ENCODE assay signal across 9 cellular contexts in genomic region chr6:149923327-149923986, GRCh38. TPM values are rescaled to one million over a fixed set of nuclear protein-coding genes. Genes with fewer than 3 reads are reported as not detected.
A peak's percentile ranks its signal among the peaks of the same experiment; 100 is the strongest.
DNase-seq lines count a peak whose midpoint lies in the region; ATAC-seq, FAIRE-seq and TF ChIP-seq lines count a peak whose summit lies in the region.
"Had no signal": no experiment of that assay in that cellular context is flagged by ENCODE, and none has a peak within 500 bp of the region (broad histone marks: within the 10 kb centered on the region; RNA-seq: fewer than 3 reads in every experiment).

No MANE protein-coding gene starts in this region.

- no peak for TF ChIP-seq EP300 in gastroesophageal sphincter (IDR thresholded peaks at IDR 0.05)

- TF ChIP-seq CTCF in DOHH2 (IDR thresholded peaks at IDR 0.05; ENCODE audit: low read depth, low read length, poor library complexity, severe bottlenecking) (no peak), VCaP (conservative IDR thresholded peaks at IDR 0.05) (no peak), gastroesophageal sphincter (IDR thresholded peaks at IDR 0.05) (no peak), psoas muscle (IDR thresholded peaks at IDR 0.05) (no peak)

- intact Hi-C loops in psoas muscle (cut with DNase I), result loop anchor here (2.0 to 10.0 kb wide), 2 partner anchors 83 to 179 kb away; partner anchors contain the start of genes NUP43 (in 1 of the 2) and PCMT1 (in 1 of the 2)

- ATAC-seq in gastroesophageal sphincter (no peak), psoas muscle (no peak), HG02610 (IDR thresholded peaks at IDR 0.05; ENCODE audit: unreplicated experiment) (no peak)

- H3K27ac ChIP-seq in DOHH2 (ENCODE audit: low read depth, low read length) (no peak overlapping the region), VCaP (peak overlapping the region; percentile 25; the same call in 1 of the 2 replicates), gastroesophageal sphincter (peak overlapping the region in 2 of 4 donors; percentile 7 to 61), psoas muscle (no peak overlapping the region), small intestine (ENCODE audit: low read depth in 1 of 2, low read length in 1 of 2) (no peak overlapping the region)

- H3K27me3 ChIP-seq in DOHH2 (ENCODE audit: control insufficient read depth, low read length), result peaks cover 58% of the 10 kb centered on the region
- H3K27me3 ChIP-seq in gastroesophageal sphincter, result peaks cover 1% of the 10 kb centered on the region
- peaks cover 0 to 12% (median 4%) of the 10 kb centered on the region in 3 donors for H3K27me3 ChIP-seq in psoas muscle (ENCODE audit: insufficient read depth in 3 of 3, low read length in 2 of 3)
- peaks cover 0 to 8% of the 10 kb centered on the region in 2 donors for H3K27me3 ChIP-seq in small intestine (ENCODE audit: control insufficient read depth in 2 of 2, insufficient read depth in 2 of 2, low read length in 2 of 2)

- H3K36me3 ChIP-seq in DOHH2 (ENCODE audit: control insufficient read depth, low read length), result no peaks in the 10 kb centered on the region
- no peaks in the 10 kb centered on the region for H3K36me3 ChIP-seq in gastroesophageal sphincter
- H3K36me3 ChIP-seq in psoas muscle (ENCODE audit: insufficient read depth in 1 of 2, low read depth in 1 of 2), result no peaks in the 10 kb centered on the region
- no peaks in the 10 kb centered on the region for H3K36me3 ChIP-seq in small intestine (ENCODE audit: control insufficient read depth in 2 of 2, insufficient read depth in 2 of 2, low read length in 2 of 2)

- 10 to 21% methylated on average over 8 to 18 of the region's 33 CpGs for WGBS in gastroesophageal sphincter (ENCODE audit: low coverage in 1 of 2), 2 donors
- WGBS in psoas muscle, 3 donors, result 29 to 32% (median 31%) methylated on average over 33 of the region's 33 CpGs
- WGBS in small intestine, 3 donors, result 13 to 22% (median 18%) methylated on average over 33 of the region's 33 CpGs

- no peaks in the 10 kb centered on the region for H3K9me2 ChIP-seq in DOHH2 (replicated peaks; ENCODE audit: control insufficient read depth, low read length)

- H3K79me2 ChIP-seq in DOHH2 (ENCODE audit: control insufficient read depth, low read length), result no peaks in the 10 kb centered on the region

- H3K4me3 ChIP-seq in DOHH2 (ENCODE audit: low read length) (peak overlapping the region; percentile 37), gastroesophageal sphincter (peak overlapping the region; percentile 24 to 57), psoas muscle (peak overlapping the region; percentile 70), small intestine (ENCODE audit: low read depth in 1 of 2, low read length in 2 of 2) (no peak overlapping the region)

- no peaks in the 10 kb centered on the region for H3K9me3 ChIP-seq in DOHH2 (ENCODE audit: control insufficient read depth, insufficient read depth, low read length)
- H3K9me3 ChIP-seq in gastroesophageal sphincter, result no peaks in the 10 kb centered on the region
- no peaks in the 10 kb centered on the region for H3K9me3 ChIP-seq in psoas muscle
- H3K9me3 ChIP-seq in small intestine (ENCODE audit: control insufficient read depth, low read depth), result no peaks in the 10 kb centered on the region

- H4K20me1 ChIP-seq in DOHH2 (ENCODE audit: control insufficient read depth, insufficient read depth, low read depth, low read length), result no peaks in the 10 kb centered on the region

- H3K4me2 ChIP-seq in DOHH2 (ENCODE audit: low read length), result peak overlapping the region; percentile 56

- DNase-seq in psoas muscle, result peak in 1 of 2 donors; percentile 26
- no peak for DNase-seq in small intestine
- DNase-seq in DMS53 (lab: John Stamatoyannopoulos, UW), result no peak
- no peak for DNase-seq in kidney tubule cell (ENCODE audit: low spot score)
- DNase-seq: NCI-H2081 treated with DMSO at 0.1 percent for 48 hours had no signal

- peaks cover 20% of the 10 kb centered on the region for H3K4me1 ChIP-seq in DOHH2 (ENCODE audit: control insufficient read depth, low read length)
- H3K4me1 ChIP-seq in gastroesophageal sphincter, result peaks cover 0 to 35% (median 17%) of the 10 kb centered on the region in 3 donors
- no peaks in the 10 kb centered on the region for H3K4me1 ChIP-seq in psoas muscle
- peaks cover 0 to 3% of the 10 kb centered on the region in 2 donors for H3K4me1 ChIP-seq in small intestine (ENCODE audit: control insufficient read depth in 2 of 2, insufficient read depth in 1 of 2, low read depth in 1 of 2, low read length in 1 of 2)

- no peaks in the 10 kb centered on the region for H3F3A ChIP-seq in DOHH2 (ENCODE audit: control insufficient read depth, insufficient read depth)

- TF ChIP-seq POLR2A in gastroesophageal sphincter (IDR thresholded peaks at IDR 0.05), result no peak

- FAIRE-seq in small intestine (lab: Jason Lieb, UNC), result no peak

RNA-seq across cellular contexts. Expression of gene RAET1G, which starts 0.5 kb away (rescaled TPM):
- total RNA-seq in gastroesophageal sphincter (1 to 10 TPM in 1 of 4 donors, not detected in 3; 1.4 TPM), psoas muscle (1 to 10 TPM in 1 of 4 donors, under 1 TPM in 2, not detected in 1; 0.40 to 1.1 (median 0.64) TPM)
- polyA plus RNA-seq in psoas muscle (under 1 TPM; 0.04 to 0.73 (median 0.24) TPM), small intestine (under 1 TPM in 1 of 3 donors, not detected in 2; 0.27 TPM)

RNA-seq across cellular contexts. Expression of gene ULBP2, which starts 18.4 kb away (rescaled TPM):
- total RNA-seq in gastroesophageal sphincter, result under 1 TPM in 2 of 4 donors, not detected in 2; 0.39 to 0.74 TPM
- under 1 TPM in 3 of 4 donors, not detected in 1; 0.25 to 0.75 (median 0.69) TPM for total RNA-seq in psoas muscle
- under 1 TPM; 0.17 to 0.81 (median 0.59) TPM for polyA plus RNA-seq in psoas muscle
- under 1 TPM in 1 of 3 donors, not detected in 2; 0.30 TPM for polyA plus RNA-seq in small intestine

RNA-seq across cellular contexts. Expression of gene RAET1E, which starts 25.5 kb away (rescaled TPM):
- total RNA-seq in gastroesophageal sphincter, result under 1 TPM in 1 of 4 donors, not detected in 3; 0.69 TPM
- 1 to 10 TPM; 1.4 to 6.2 (median 3.9) TPM for total RNA-seq in psoas muscle
- polyA plus RNA-seq in psoas muscle, result 10 to 100 TPM in 1 of 3 donors, under 1 TPM in 2; 0.04 to 17.2 (median 0.31) TPM
- under 1 TPM in 1 of 3 donors, not detected in 2; 0.13 TPM for polyA plus RNA-seq in small intestine

RNA-seq across cellular contexts. Expression of gene ULBP1, which starts 40.3 kb away (rescaled TPM):
- total RNA-seq in gastroesophageal sphincter (under 1 TPM in 2 of 4 donors, not detected in 2; 0.07 to 0.27 TPM), psoas muscle (under 1 TPM; 0.06 to 0.12 (median 0.10) TPM)
- polyA plus RNA-seq in psoas muscle (under 1 TPM; 0.03 to 0.10 (median 0.03) TPM), small intestine (under 1 TPM in 1 of 3 donors, not detected in 2; 0.36 TPM)

RNA-seq across cellular contexts. Expression of gene LRP11, which starts 59.3 kb away (rescaled TPM):
- total RNA-seq in gastroesophageal sphincter, result 10 to 100 TPM; 17.9 to 33.3 (median 29.6) TPM
- total RNA-seq in psoas muscle, result 10 to 100 TPM in 2 of 4 donors, 1 to 10 TPM in 2; 7.9 to 29.6 (median 10.2) TPM
- 1 to 10 TPM; 1.6 to 3.2 (median 2.5) TPM for polyA plus RNA-seq in psoas muscle
- 10 to 100 TPM in 1 of 3 donors, 1 to 10 TPM in 1, not detected in 1; 2.2 to 19.7 TPM for polyA plus RNA-seq in small intestine

Comparison
In these comparisons a context has a peak if more than half of its experiments do, and no peak if none do; other contexts are left out.
1. H3K4me3 ChIP-seq: peak in DOHH2 (single experiment), gastroesophageal sphincter (2 of 2) and psoas muscle (single experiment); none in small intestine (0 of 2).